In genomic region chr6:167209577-167209975, GRCh38 we compare ENCODE assay signal across 31 cellular contexts. TPM values are rescaled to one million over a fixed set of nuclear protein-coding genes. Genes with fewer than 3 reads are reported as not detected.
"Had no signal": no experiment of that assay in that cellular context is flagged by ENCODE, and none has a peak within 500 bp of the region (broad histone marks: within the 10 kb centered on the region; RNA-seq: fewer than 3 reads in every experiment).

No MANE protein-coding gene starts in this region.

- H3K4me2 ChIP-seq: smooth muscle cell had no signal

- ATAC-seq: heart right ventricle; left cardiac atrium; left ventricle myocardium superior; lower lobe of right lung; natural killer cell; sciatic nerve; stimulated activated effector memory CD8-positive, alpha-beta T cell treated with anti-CD3 and anti-CD28 coated beads, Interleukin-12 subunit alpha, Interleukin-12 subunit beta, amount 100 ng/mL, for 72 hours had no signal

- H3K36me3 Mint-ChIP-seq: natural killer cell; stimulated activated effector memory CD8-positive, alpha-beta T cell treated with anti-CD3 and anti-CD28 coated beads, Interleukin-12 subunit alpha, Interleukin-12 subunit beta, amount 100 ng/mL, for 72 hours had no signal

- H3K4me3 Mint-ChIP-seq: natural killer cell; neural crest cell; stimulated activated effector memory CD8-positive, alpha-beta T cell treated with anti-CD3 and anti-CD28 coated beads, Interleukin-12 subunit alpha, Interleukin-12 subunit beta, amount 100 ng/mL, for 72 hours; stimulated activated naive CD8-positive, alpha-beta T cell treated with anti-CD3 and anti-CD28 coated beads, Interleukin-15, Interleukin-2, amounts not matched to agents 100 ng/mL and 50 ng/mL, for 24 hours had no signal

- DNase-seq: colonic mucosa; dermis blood vessel endothelial cell; effector memory CD4-positive, alpha-beta T cell; erythroblast; esophagus squamous epithelium; foreskin melanocyte; glutamatergic neuron; heart right ventricle; hippocampal formation; left cardiac atrium; left ventricle myocardium superior; lower lobe of right lung; natural killer cell; stimulated activated CD4-positive, alpha-beta T cell treated with anti-CD3 and anti-CD28 coated beads, Interleukin-12 subunit alpha, Interleukin-12 subunit beta, amount 100 ng/mL, for 4 hours; stimulated activated CD4-positive, alpha-beta T cell treated with anti-CD3 and anti-CD28 coated beads, Interleukin-1b, Interleukin-23, amount 100 ng/mL, for 48 hours; stimulated activated CD4-positive, alpha-beta T cell treated with anti-CD3 and anti-CD28 coated beads, Interleukin-4, amount 100 ng/mL, for 24 hours had no signal

- H3K9me3 ChIP-seq: colonic mucosa, esophagus squamous epithelium, heart right ventricle, lower lobe of right lung, thoracic aorta, tibial nerve, vagina had no signal

- H3K27me3 ChIP-seq: colonic mucosa, tibial nerve, vagina had no signal

- H3K9me3 Mint-ChIP-seq: natural killer cell; neural crest cell; stimulated activated effector memory CD8-positive, alpha-beta T cell treated with anti-CD3 and anti-CD28 coated beads, Interleukin-12 subunit alpha, Interleukin-12 subunit beta, amount 100 ng/mL, for 72 hours; stimulated activated naive CD8-positive, alpha-beta T cell treated with anti-CD3 and anti-CD28 coated beads, Interleukin-15, Interleukin-2, amounts not matched to agents 100 ng/mL and 50 ng/mL, for 24 hours had no signal

- H3K27ac ChIP-seq: colonic mucosa, esophagus squamous epithelium, heart right ventricle, lower lobe of right lung, parathyroid adenoma, thoracic aorta, tibial nerve, vagina had no signal

- H2AFZ ChIP-seq: parathyroid adenoma had no signal

- H3K9ac ChIP-seq: parathyroid adenoma had no signal

- H3K4me1 Mint-ChIP-seq: natural killer cell had no signal

- H3K79me2 ChIP-seq: parathyroid adenoma had no signal

- H3K4me1 ChIP-seq: colonic mucosa, esophagus squamous epithelium, heart right ventricle, lower lobe of right lung, parathyroid adenoma, tibial nerve, vagina had no signal

- H3K36me3 ChIP-seq: colonic mucosa, esophagus squamous epithelium, heart right ventricle, lower lobe of right lung, thoracic aorta, tibial nerve, vagina had no signal

- H3K4me3 ChIP-seq: colonic mucosa, esophagus squamous epithelium, heart right ventricle, lower lobe of right lung, smooth muscle cell, thoracic aorta, tibial nerve, vagina had no signal

- H3K27ac Mint-ChIP-seq: natural killer cell; stimulated activated effector memory CD8-positive, alpha-beta T cell treated with anti-CD3 and anti-CD28 coated beads, Interleukin-12 subunit alpha, Interleukin-12 subunit beta, amount 100 ng/mL, for 72 hours; stimulated activated naive CD8-positive, alpha-beta T cell treated with anti-CD3 and anti-CD28 coated beads, Interleukin-15, Interleukin-2, amounts not matched to agents 100 ng/mL and 50 ng/mL, for 24 hours had no signal

RNA-seq across cellular contexts. Expression of gene GPR31, which starts 51.8 kb away (rescaled TPM):
- total RNA-seq: chondrocyte, colonic mucosa, dermis blood vessel endothelial cell, esophagus squamous epithelium, heart right ventricle, kidney epithelial cell, left cardiac atrium, left ventricle myocardium superior, lower lobe of right lung, mesenteric fat pad, neural crest cell, osteoblast, progenitor cell of endocrine pancreas, sciatic nerve, smooth muscle cell, thoracic aorta, tibial nerve, ureter, vagina had no signal
- polyA plus RNA-seq: heart right ventricle, smooth muscle cell had no signal
